In genomic region chr18:26476697-26477096, GRCh38 we compare ENCODE assay signal across 1 cellular context.
TF ChIP-seq lines count a peak whose summit lies in the region.

No MANE protein-coding gene starts in this region.

TF ChIP-seq in neural cell, 6 proteins besides CTCF, POLR2A, EP300 and RAD21 (continued from another document):
- TF ChIP-seq MXI1 (conservative IDR thresholded peaks at IDR 0.05; ENCODE audit: poor library complexity, severe bottlenecking) (no peak), POLR2AphosphoS5 (IDR thresholded peaks at IDR 0.05) (peak; percentile 80), EZH2 (IDR thresholded peaks at IDR 0.05; ENCODE audit: borderline replicate concordance, insufficient read depth, low read length, poor library complexity, severe bottlenecking) (no peak), SMC3 (conservative IDR thresholded peaks at IDR 0.05; ENCODE audit: poor library complexity) (no peak), TAF1 (IDR thresholded peaks at IDR 0.05; ENCODE audit: low read depth) (no peak)
TF ChIP-seq in neural cell: peak in this region for 2.
